Comparison of ENCODE assay signal across 15 cellular contexts in genomic region chr19:12899891-12900518, GRCh38. TPM values are rescaled to one million over a fixed set of nuclear protein-coding genes. Genes with fewer than 3 reads are reported as not detected.
DNase-seq lines count a peak whose midpoint lies in the region; ATAC-seq and TF ChIP-seq lines count a peak whose summit lies in the region.
"Had no signal": no experiment of that assay in that cellular context is flagged by ENCODE, and none has a peak within 500 bp of the region (broad histone marks: within the 10 kb centered on the region; RNA-seq: fewer than 3 reads in every experiment).

No MANE protein-coding gene starts in this region.

- ATAC-seq in GM18517 (IDR thresholded peaks at IDR 0.05; ENCODE audit: unreplicated experiment) (peak; percentile 60), GM19467 (IDR thresholded peaks at IDR 0.05; ENCODE audit: unreplicated experiment) (peak; percentile 68), HG03135 (IDR thresholded peaks at IDR 0.05; ENCODE audit: unreplicated experiment) (peak; percentile 80), upper lobe of right lung (no peak)
- ATAC-seq in effector memory CD8-positive, alpha-beta T cell (replicated peaks): peak; percentile 29

- DNase-seq in effector memory CD8-positive, alpha-beta T cell: no peak
- DNase-seq in cardiac septum (ENCODE audit: low spot score) (no peak), cerebellum (ENCODE audit: low spot score) (no peak), DMS153 treated with DMSO at 0.1 percent for 48 hours (lab: John Stamatoyannopoulos, UW; ENCODE audit: unreplicated experiment) (no peak), upper lobe of right lung (no peak)
- DNase-seq: activated CD4-positive, alpha-beta T cell treated with anti-CD3 and anti-CD28 coated beads for 4 hours; islet precursor cell; NCI-H2081 treated with DMSO at 0.1 percent for 48 hours; stimulated activated CD4-positive, alpha-beta T cell treated with anti-CD3 and anti-CD28 coated beads, Interleukin-2, amount 100 ng/mL, for 48 hours had no signal

- H3K36me3 Mint-ChIP-seq in effector memory CD8-positive, alpha-beta T cell (ENCODE audit: insufficient read depth): peaks cover 17% of the 10 kb centered on the region

- no peak for TF ChIP-seq CTCF in upper lobe of right lung (IDR thresholded peaks at IDR 0.05)

- no peaks in the 10 kb centered on the region for H3K4me1 ChIP-seq in upper lobe of right lung

- peak overlapping the region in 1 of 2 donors; percentile 28 for H3K27ac Mint-ChIP-seq in effector memory CD8-positive, alpha-beta T cell
- H3K27ac Mint-ChIP-seq: type B pancreatic cell had no signal

- H3K27me3 Mint-ChIP-seq in effector memory CD8-positive, alpha-beta T cell: no peaks in the 10 kb centered on the region
- H3K27me3 Mint-ChIP-seq: type B pancreatic cell had no signal

- intact Hi-C loops in cardiac septum (cut with DNase I) (no loop called here), upper lobe of right lung (cut with DNase I) (no loop called here)

- H3K9me3 Mint-ChIP-seq in effector memory CD8-positive, alpha-beta T cell: no peaks in the 10 kb centered on the region
- H3K9me3 Mint-ChIP-seq: type B pancreatic cell had no signal

- no peak overlapping the region for H3K4me3 ChIP-seq in upper lobe of right lung

- no peaks in the 10 kb centered on the region for H3K27me3 ChIP-seq in upper lobe of right lung

- H3K27ac ChIP-seq in upper lobe of right lung: no peak overlapping the region

- peaks cover 27% of the 10 kb centered on the region for H3K36me3 ChIP-seq in upper lobe of right lung

- no peaks in the 10 kb centered on the region for H3K9me3 ChIP-seq in upper lobe of right lung

- no peak overlapping the region for H3K4me3 Mint-ChIP-seq in effector memory CD8-positive, alpha-beta T cell
- H3K4me3 Mint-ChIP-seq: type B pancreatic cell had no signal

- H3K4me1 Mint-ChIP-seq in effector memory CD8-positive, alpha-beta T cell (ENCODE audit: low read depth in 2 of 2): peaks cover 2 to 3% of the 10 kb centered on the region in 2 donors

RNA-seq across cellular contexts. Expression of gene GCDH, which starts 9.0 kb away (rescaled TPM):
- 33.2 TPM for total RNA-seq in cardiac septum
- total RNA-seq in cerebellum: 20.0 TPM
- 21.0 TPM for total RNA-seq in upper lobe of right lung

RNA-seq across cellular contexts. Expression of gene KLF1, which starts 13.0 kb away (rescaled TPM):
- total RNA-seq in cardiac septum: 0.38 TPM
- total RNA-seq in cerebellum: 0.73 TPM
- not detected for total RNA-seq in upper lobe of right lung
- total RNA-seq: astrocyte, epithelial cell of proximal tubule had no signal

RNA-seq across cellular contexts. Expression of gene DNASE2, which starts 18.8 kb away (rescaled TPM):
- total RNA-seq in cardiac septum (21.3 TPM), cerebellum (6.3 TPM), upper lobe of right lung (61.0 TPM)

RNA-seq across cellular contexts. Expression of gene SYCE2, which starts 19.1 kb away (rescaled TPM):
- not detected for total RNA-seq in cardiac septum
- total RNA-seq in cerebellum: 0.27 TPM
- total RNA-seq in upper lobe of right lung: not detected
- total RNA-seq: astrocyte had no signal

RNA-seq across cellular contexts. Expression of gene FARSA, which starts 33.5 kb away (rescaled TPM):
- total RNA-seq in cardiac septum: 36.3 TPM
- total RNA-seq in cerebellum: 42.3 TPM
- 39.5 TPM for total RNA-seq in upper lobe of right lung
